In genomic region chr4:146165840-146166239, GRCh38 we compare ENCODE assay signal across 12 cellular contexts.
A peak's percentile ranks its signal among the peaks of the same experiment; 100 is the strongest.
DNase-seq lines count a peak whose midpoint lies in the region; ATAC-seq and TF ChIP-seq lines count a peak whose summit lies in the region.
"Had no signal": no experiment of that assay in that cellular context is flagged by ENCODE, and none has a peak within 500 bp of the region (broad histone marks: within the 10 kb centered on the region; RNA-seq: fewer than 3 reads in every experiment).

No MANE protein-coding gene starts in this region.

- ATAC-seq in HG02588 (IDR thresholded peaks at IDR 0.05; ENCODE audit: unreplicated experiment) (peak; percentile 58), GM18858 (IDR thresholded peaks at IDR 0.05; ENCODE audit: unreplicated experiment) (no peak), GM19351 (IDR thresholded peaks at IDR 0.05; ENCODE audit: unreplicated experiment) (no peak), GM19397 (IDR thresholded peaks at IDR 0.05; ENCODE audit: unreplicated experiment) (no peak)
- ATAC-seq: activated CD8-positive, alpha-beta memory T cell treated with anti-CD3 and anti-CD28 coated beads, Interleukin-2, amount 10 ng/mL, durations not matched to agents 7 days and 5 days had no signal

- no peak overlapping the region for H3K4me3 ChIP-seq in adipocyte (ENCODE audit: low read length)
- H3K4me3 ChIP-seq in fibroblast of pulmonary artery (replicated peaks; ENCODE audit: low read depth, low read length) = no peak overlapping the region
- H3K4me3 ChIP-seq: SJSA1, transverse colon had no signal

- no peak for TF ChIP-seq CTCF in fibroblast of pulmonary artery (IDR thresholded peaks at IDR 0.05; ENCODE audit: low read length, missing control alignments)

- H3K9me3 ChIP-seq in adipocyte (ENCODE audit: control insufficient read depth, low read length) = peaks cover 12% of the 10 kb centered on the region
- H3K9me3 ChIP-seq: SJSA1 had no signal

- no peaks in the 10 kb centered on the region for H3K27me3 ChIP-seq in adipocyte (replicated peaks; ENCODE audit: control insufficient read depth, insufficient read depth, low read length)
- H3K27me3 ChIP-seq: SJSA1, transverse colon had no signal

- DNase-seq in ACHN = peak; percentile 52
- DNase-seq in adipocyte (ENCODE audit: low read depth) = peak; percentile 79
- peak; percentile 79 for DNase-seq in fibroblast of pulmonary artery (ENCODE audit: low read depth)
- no peak for DNase-seq in NCI-H774 (lab: John Stamatoyannopoulos, UW)
- DNase-seq: activated CD8-positive, alpha-beta memory T cell treated with anti-CD3 and anti-CD28 coated beads, Interleukin-2, amount 10 ng/mL, durations not matched to agents 7 days and 5 days; NCI-H2029 treated with DMSO at 0.1 percent for 48 hours; transverse colon had no signal

- in situ Hi-C loops in ACHN (cut with HindIII; ENCODE audit: low pct_ligation_motif_present, low pct_unique_long_range_greater_than_20kb, low sequenced_read_pairs) = no loop called here

- peaks cover 5% of the 10 kb centered on the region for H3K4me1 ChIP-seq in adipocyte (ENCODE audit: control insufficient read depth, insufficient read depth, low read length)
- H3K4me1 ChIP-seq: transverse colon had no signal

- H3K9ac ChIP-seq in adipocyte (ENCODE audit: low read length) = no peak overlapping the region

- H3K36me3 ChIP-seq in adipocyte (ENCODE audit: control insufficient read depth, insufficient read depth, low read length, severe bottlenecking) = no peaks in the 10 kb centered on the region
- H3K36me3 ChIP-seq: SJSA1, transverse colon had no signal
